ENCODE assay signal across 11 cellular contexts in genomic region chr12:12441051-12441807, GRCh38.
DNase-seq lines count a peak whose midpoint lies in the region; ATAC-seq, FAIRE-seq and TF ChIP-seq lines count a peak whose summit lies in the region.
"Had no signal": no experiment of that assay in that cellular context is flagged by ENCODE, and none has a peak within 500 bp of the region (broad histone marks: within the 10 kb centered on the region; RNA-seq: fewer than 3 reads in every experiment).

No MANE protein-coding gene starts in this region.

- no peaks in the 10 kb centered on the region for H3K79me2 ChIP-seq in astrocyte (ENCODE audit: insufficient read depth, low read length)

- TF ChIP-seq CTCF in astrocyte (IDR thresholded peaks at IDR 0.05; ENCODE audit: insufficient read depth, low read depth, low read length), result no peak
- no peak for TF ChIP-seq CTCF in pancreas (IDR thresholded peaks at IDR 0.05)

- 81 to 89% methylated on average over 5 of the region's 5 CpGs for WGBS in pancreas, 2 donors

- H3K4me1 ChIP-seq in astrocyte (ENCODE audit: insufficient read depth, low read length) (peaks cover 20% of the 10 kb centered on the region), pancreas (peaks cover 10 to 31% (median 31%) of the 10 kb centered on the region in 3 donors)

- H3K27ac ChIP-seq in astrocyte (ENCODE audit: low read depth, low read length) (peak overlapping the region; percentile 51), pancreas (peak overlapping the region in 2 of 4 donors; percentile 50 to 62)

- H4K20me1 ChIP-seq in astrocyte (ENCODE audit: insufficient read depth, low read length), result no peaks in the 10 kb centered on the region

- no peaks in the 10 kb centered on the region for H3K27me3 Mint-ChIP-seq in astrocyte (ENCODE audit: low read depth, unreplicated experiment)
- H3K27me3 Mint-ChIP-seq: stimulated activated naive B cell treated with anti-CD40 and anti-IgM and Interleukin-4, amounts not matched to agents 10 μg/mL and 1 μg/mL and 100 μg/mL, for 72 hours had no signal

- H3K36me3 ChIP-seq in astrocyte (ENCODE audit: insufficient read depth, low read length), result no peaks in the 10 kb centered on the region
- peaks cover 0 to 5% (median 0%) of the 10 kb centered on the region in 3 donors for H3K36me3 ChIP-seq in pancreas
- H3K36me3 ChIP-seq: sigmoid colon had no signal

- H3K9ac ChIP-seq in astrocyte (ENCODE audit: low read length), result no peak overlapping the region

- no peak for FAIRE-seq in astrocyte (lab: Jason Lieb, UNC)
- no peak for FAIRE-seq in pancreas (lab: Jason Lieb, UNC)

- H3K27ac Mint-ChIP-seq in astrocyte (ENCODE audit: unreplicated experiment), result no peak overlapping the region

- peaks cover 7% of the 10 kb centered on the region for H3K36me3 Mint-ChIP-seq in astrocyte (ENCODE audit: low read depth, unreplicated experiment)

- H3K4me1 Mint-ChIP-seq in astrocyte (ENCODE audit: low read depth, unreplicated experiment), result peaks cover 14% of the 10 kb centered on the region

- DNase-seq in DMS153 (lab: John Stamatoyannopoulos, UW) (peak; percentile 82), NCI-H1436 (lab: John Stamatoyannopoulos, UW) (peak; percentile 90), astrocyte (ENCODE audit: low read depth) (no peak), pancreas (no peak)
- no peak for DNase-seq in effector CD8-positive, alpha-beta T cell (lab: John Stamatoyannopoulos, UW)
- no peak for DNase-seq in stimulated activated CD4-positive, alpha-beta T cell treated with anti-CD3 and anti-CD28 coated beads, Interleukin-4, amount 100 ng/mL, for 4 hours
- DNase-seq: islet precursor cell; Karpas-422; sigmoid colon; stimulated activated naive B cell treated with anti-CD40 and anti-IgM and Interleukin-4, amounts not matched to agents 10 μg/mL and 1 μg/mL and 100 μg/mL, for 72 hours had no signal

- ATAC-seq in pancreas (peak in 3 of 4 donors; percentile 13 to 58 (median 46)), GM21825 (IDR thresholded peaks at IDR 0.05; ENCODE audit: unreplicated experiment) (no peak)

- intact Hi-C loops in pancreas (cut with DNase I), result no loop called here

- H3K9me3 Mint-ChIP-seq in astrocyte (ENCODE audit: unreplicated experiment), result peaks cover 2% of the 10 kb centered on the region

- H3K27me3 ChIP-seq in astrocyte (ENCODE audit: insufficient read depth, low read length) (no peaks in the 10 kb centered on the region), pancreas (no peaks in the 10 kb centered on the region)
- H3K27me3 ChIP-seq: sigmoid colon had no signal

- H3K9me3 ChIP-seq in astrocyte (ENCODE audit: insufficient read depth, low read depth, low read length) (no peaks in the 10 kb centered on the region), pancreas (no peaks in the 10 kb centered on the region)
- H3K9me3 ChIP-seq: sigmoid colon had no signal

- no peak overlapping the region for H2AFZ ChIP-seq in astrocyte (ENCODE audit: low read depth, low read length)

- H3K4me3 Mint-ChIP-seq in astrocyte (ENCODE audit: unreplicated experiment), result no peak overlapping the region
- H3K4me3 Mint-ChIP-seq: stimulated activated naive B cell treated with anti-CD40 and anti-IgM and Interleukin-4, amounts not matched to agents 10 μg/mL and 1 μg/mL and 100 μg/mL, for 72 hours had no signal

- H3K4me3 ChIP-seq in astrocyte (ENCODE audit: insufficient read depth, low read depth, low read length) (no peak overlapping the region), pancreas (no peak overlapping the region)
- H3K4me3 ChIP-seq: sigmoid colon had no signal

- no peak overlapping the region for H3K4me2 ChIP-seq in astrocyte (ENCODE audit: low read length)

Comparison
In these comparisons a context has a peak if more than half of its experiments do, and no peak if none do; other contexts are left out.
1. DNase-seq: peak in DMS153 (single experiment) and NCI-H1436 (single experiment); none in astrocyte (single experiment), pancreas (0 of 6), effector CD8-positive, alpha-beta T cell (single experiment) and stimulated activated CD4-positive, alpha-beta T cell treated with anti-CD3 and anti-CD28 coated beads, Interleukin-4, amount 100 ng/mL, for 4 hours (0 of 2).